16 cellular contexts compared by ENCODE assay signal in genomic region chr6:26404534-26404933, GRCh38. TPM values are rescaled to one million over a fixed set of nuclear protein-coding genes. Genes with fewer than 3 reads are reported as not detected.
DNase-seq lines count a peak whose midpoint lies in the region; ATAC-seq and TF ChIP-seq lines count a peak whose summit lies in the region.
"Had no signal": no experiment of that assay in that cellular context is flagged by ENCODE, and none has a peak within 500 bp of the region (broad histone marks: within the 10 kb centered on the region; RNA-seq: fewer than 3 reads in every experiment).

No MANE protein-coding gene starts in this region.

- H3K4me1 Mint-ChIP-seq in activated T-helper 1 cell treated with anti-CD3 and anti-CD28 coated beads, Interleukin-12 subunit alpha, Interleukin-12 subunit beta, Interleukin-2, Interleukin-4 antibody, amounts not matched to agents 30 ng/mL and 10 ng/mL and 1 ng/mL, durations not matched to agents 14 hours and 24 hours and 36 hours (ENCODE audit: low read depth), result peaks cover 69% of the 10 kb centered on the region
- peaks cover 72 to 74% of the 10 kb centered on the region in 2 donors for H3K4me1 Mint-ChIP-seq in natural killer cell

- H3K4me1 ChIP-seq in Loucy (ENCODE audit: insufficient read depth, low read length, poor library complexity, severe bottlenecking), result peaks cover 66% of the 10 kb centered on the region
- peaks cover 10% of the 10 kb centered on the region for H3K4me1 ChIP-seq in osteoblast (ENCODE audit: insufficient read depth, low read length)

- H3K27ac Mint-ChIP-seq in activated T-helper 1 cell treated with anti-CD3 and anti-CD28 coated beads, Interleukin-12 subunit alpha, Interleukin-12 subunit beta, Interleukin-2, Interleukin-4 antibody, amounts not matched to agents 30 ng/mL and 10 ng/mL and 1 ng/mL, durations not matched to agents 14 hours and 24 hours and 36 hours, result no peak overlapping the region
- H3K27ac Mint-ChIP-seq in natural killer cell, result peak overlapping the region; percentile 96 to 99

- H3K27me3 Mint-ChIP-seq in activated T-helper 1 cell treated with anti-CD3 and anti-CD28 coated beads, Interleukin-12 subunit alpha, Interleukin-12 subunit beta, Interleukin-2, Interleukin-4 antibody, amounts not matched to agents 30 ng/mL and 10 ng/mL and 1 ng/mL, durations not matched to agents 14 hours and 24 hours and 36 hours (ENCODE audit: insufficient read depth), result no peaks in the 10 kb centered on the region
- no peaks in the 10 kb centered on the region for H3K27me3 Mint-ChIP-seq in natural killer cell (ENCODE audit: low read depth in 2 of 2)

- H3K27me3 ChIP-seq in Loucy (ENCODE audit: insufficient read depth, low read length, poor library complexity, severe bottlenecking) (no peaks in the 10 kb centered on the region), osteoblast (ENCODE audit: insufficient read depth, low read length) (no peaks in the 10 kb centered on the region)
- H3K27me3 ChIP-seq: ascending aorta, pancreas had no signal

- ATAC-seq in natural killer cell (peak in 2 of 3 donors; percentile 42 to 48), GM18907 (IDR thresholded peaks at IDR 0.05; ENCODE audit: unreplicated experiment) (no peak)
- ATAC-seq: pancreas had no signal

- H3K79me2 ChIP-seq in Loucy (ENCODE audit: insufficient read depth, low read length) (peaks cover 24% of the 10 kb centered on the region), osteoblast (ENCODE audit: insufficient read depth, low read length) (no peaks in the 10 kb centered on the region)

- no peaks in the 10 kb centered on the region for H3K9me3 Mint-ChIP-seq in activated T-helper 1 cell treated with anti-CD3 and anti-CD28 coated beads, Interleukin-12 subunit alpha, Interleukin-12 subunit beta, Interleukin-2, Interleukin-4 antibody, amounts not matched to agents 30 ng/mL and 10 ng/mL and 1 ng/mL, durations not matched to agents 14 hours and 24 hours and 36 hours
- no peaks in the 10 kb centered on the region for H3K9me3 Mint-ChIP-seq in natural killer cell

- H3K9me2 ChIP-seq in Loucy (replicated peaks; ENCODE audit: low read depth, low read length), result no peaks in the 10 kb centered on the region

- peak overlapping the region; percentile 74 for H3K9ac ChIP-seq in Loucy (ENCODE audit: low read depth, low read length, poor library complexity, severe bottlenecking)

- peak overlapping the region; percentile 88 for H3K4me3 ChIP-seq in Loucy (ENCODE audit: low read length, poor library complexity, severe bottlenecking)
- H3K4me3 ChIP-seq in osteoblast (ENCODE audit: insufficient read depth, low read length), result no peak overlapping the region
- H3K4me3 ChIP-seq: ascending aorta, pancreas had no signal

- TF ChIP-seq CTCF in Loucy (conservative IDR thresholded peaks at IDR 0.05; ENCODE audit: low read length) (no peak), natural killer cell (IDR thresholded peaks at IDR 0.05) (no peak), osteoblast (IDR thresholded peaks at IDR 0.05; ENCODE audit: extremely low read depth, low read depth, low read length) (no peak)

- H3F3A ChIP-seq in Loucy (ENCODE audit: low read depth), result no peaks in the 10 kb centered on the region

- H3K9me3 ChIP-seq in Loucy (ENCODE audit: insufficient read depth, low read depth, low read length) (no peaks in the 10 kb centered on the region), osteoblast (ENCODE audit: low read depth, low read length) (no peaks in the 10 kb centered on the region)
- H3K9me3 ChIP-seq: ascending aorta, pancreas had no signal

- H4K20me1 ChIP-seq in Loucy (ENCODE audit: insufficient read depth, low read length, poor library complexity, severe bottlenecking) (no peaks in the 10 kb centered on the region), osteoblast (ENCODE audit: insufficient read depth, low read length) (no peaks in the 10 kb centered on the region)

- H3K4me3 Mint-ChIP-seq in activated T-helper 1 cell treated with anti-CD3 and anti-CD28 coated beads, Interleukin-12 subunit alpha, Interleukin-12 subunit beta, Interleukin-2, Interleukin-4 antibody, amounts not matched to agents 30 ng/mL and 10 ng/mL and 1 ng/mL, durations not matched to agents 14 hours and 24 hours and 36 hours, result peak overlapping the region; percentile 74
- peak overlapping the region; percentile 95 for H3K4me3 Mint-ChIP-seq in natural killer cell

- H3K4me2 ChIP-seq in Loucy (ENCODE audit: low read depth, low read length, poor library complexity, severe bottlenecking) (peak overlapping the region; percentile 75), osteoblast (ENCODE audit: insufficient read depth, low read length) (no peak overlapping the region)

- peak; percentile 22 to 41 for DNase-seq in NOMO-1 (lab: John Stamatoyannopoulos, UW; ENCODE audit: unreplicated experiment in 2 of 2)
- DNase-seq in NOMO-1 treated with dmso at 0.1 percent for 144 hours (lab: John Stamatoyannopoulos, UW; ENCODE audit: unreplicated experiment), result no peak
- no peak for DNase-seq in activated T-helper 1 cell treated with anti-CD3 and anti-CD28 coated beads, Interleukin-12 subunit alpha, Interleukin-12 subunit beta, Interleukin-2, Interleukin-4 antibody, amounts not matched to agents 30 ng/mL and 10 ng/mL and 1 ng/mL, durations not matched to agents 14 hours and 24 hours and 36 hours (ENCODE audit: low spot score)
- DNase-seq in natural killer cell, result no peak
- DNase-seq in osteoblast (ENCODE audit: insufficient read length, low spot score, missing footprints), result no peak
- DNase-seq in GM03348 (ENCODE audit: low spot score), result no peak
- DNase-seq: activated CD4-positive, CD25-positive, alpha-beta regulatory T cell treated with anti-CD3 and anti-CD28 coated beads, Interleukin-2, amount 50 U/mL, for 72 hours; DMS79 treated with DMSO at 0.1 percent for 48 hours; NCI-H1105; pancreas; stimulated activated CD4-positive, alpha-beta T cell treated with anti-CD3 and anti-CD28 coated beads, Interleukin-4, amount 100 ng/mL, for 24 hours; trophoblast cell had no signal

- H3K36me3 Mint-ChIP-seq in activated T-helper 1 cell treated with anti-CD3 and anti-CD28 coated beads, Interleukin-12 subunit alpha, Interleukin-12 subunit beta, Interleukin-2, Interleukin-4 antibody, amounts not matched to agents 30 ng/mL and 10 ng/mL and 1 ng/mL, durations not matched to agents 14 hours and 24 hours and 36 hours (ENCODE audit: low read depth), result peaks cover 42% of the 10 kb centered on the region
- H3K36me3 Mint-ChIP-seq in natural killer cell, result peaks cover 21% of the 10 kb centered on the region

- intact Hi-C loops in activated T-helper 1 cell treated with anti-CD3 and anti-CD28 coated beads, Interleukin-12 subunit alpha, Interleukin-12 subunit beta, Interleukin-2, Interleukin-4 antibody, amounts not matched to agents 30 ng/mL and 10 ng/mL and 1 ng/mL, durations not matched to agents 14 hours and 24 hours and 36 hours (cut with micrococcal nuclease), result loop anchor here (5.0 kb wide), 2 partner anchors 53 to 132 kb away; partner anchors contain the start of gene BTN2A1
- intact Hi-C loops in natural killer cell (cut with micrococcal nuclease), result loop anchor here (5.0 kb wide), 1 partner anchor 38 kb away; the partner anchor contains the start of gene BTN3A3

- H2AFZ ChIP-seq in Loucy (ENCODE audit: low read length), result no peak overlapping the region
- H2AFZ ChIP-seq in osteoblast (ENCODE audit: low read length), result no peak overlapping the region

- no peak overlapping the region for H3K27ac ChIP-seq in osteoblast (ENCODE audit: low read depth, low read length)
- H3K27ac ChIP-seq: 22Rv1, ascending aorta, pancreas had no signal

- H3K36me3 ChIP-seq in Loucy (ENCODE audit: insufficient read depth, low read length) (no peaks in the 10 kb centered on the region), osteoblast (ENCODE audit: insufficient read depth, low read length) (peaks cover 3% of the 10 kb centered on the region)
- H3K36me3 ChIP-seq: pancreas had no signal

RNA-seq across cellular contexts. Expression of gene BTN3A1, which starts 2.5 kb away (rescaled TPM):
- total RNA-seq in activated T-helper 1 cell treated with anti-CD3 and anti-CD28 coated beads, Interleukin-12 subunit alpha, Interleukin-12 subunit beta, Interleukin-2, Interleukin-4 antibody, amounts not matched to agents 30 ng/mL and 10 ng/mL and 1 ng/mL, durations not matched to agents 14 hours and 24 hours and 36 hours, result 28.2 and 30.6 TPM in 2 replicates
- 100 to 1,000 TPM; 285 to 373 (median 348) TPM for total RNA-seq in natural killer cell
- total RNA-seq in osteoblast, result 25.3 and 26.2 TPM in 2 replicates

RNA-seq across cellular contexts. Expression of gene BTN2A2, which starts 21.6 kb away (rescaled TPM):
- total RNA-seq in activated T-helper 1 cell treated with anti-CD3 and anti-CD28 coated beads, Interleukin-12 subunit alpha, Interleukin-12 subunit beta, Interleukin-2, Interleukin-4 antibody, amounts not matched to agents 30 ng/mL and 10 ng/mL and 1 ng/mL, durations not matched to agents 14 hours and 24 hours and 36 hours, result 21.7 and 25.4 TPM in 2 replicates
- total RNA-seq in natural killer cell (100 to 1,000 TPM in 1 of 3 donors, 10 to 100 TPM in 2; 72.2 to 104 (median 76.1) TPM), osteoblast (16.3 and 17.4 TPM in 2 replicates)

RNA-seq across cellular contexts. Expression of gene BTN3A3, which starts 35.8 kb away (rescaled TPM):
- 30.7 and 32.5 TPM in 2 replicates for total RNA-seq in activated T-helper 1 cell treated with anti-CD3 and anti-CD28 coated beads, Interleukin-12 subunit alpha, Interleukin-12 subunit beta, Interleukin-2, Interleukin-4 antibody, amounts not matched to agents 30 ng/mL and 10 ng/mL and 1 ng/mL, durations not matched to agents 14 hours and 24 hours and 36 hours
- total RNA-seq in natural killer cell (100 to 1,000 TPM in 2 of 3 donors, 10 to 100 TPM in 1; 88.1 to 154 (median 142) TPM), osteoblast (21.5 and 21.7 TPM in 2 replicates)

RNA-seq across cellular contexts. Expression of gene BTN3A2, which starts 39.5 kb away (rescaled TPM):
- 45.3 and 51.8 TPM in 2 replicates for total RNA-seq in activated T-helper 1 cell treated with anti-CD3 and anti-CD28 coated beads, Interleukin-12 subunit alpha, Interleukin-12 subunit beta, Interleukin-2, Interleukin-4 antibody, amounts not matched to agents 30 ng/mL and 10 ng/mL and 1 ng/mL, durations not matched to agents 14 hours and 24 hours and 36 hours
- total RNA-seq in natural killer cell (100 to 1,000 TPM; 174 to 260 (median 211) TPM), osteoblast (24.2 and 25.0 TPM in 2 replicates)

RNA-seq across cellular contexts. Expression of gene BTN2A1, which starts 53.2 kb away (rescaled TPM):
- 19.9 TPM in 2 replicates for total RNA-seq in activated T-helper 1 cell treated with anti-CD3 and anti-CD28 coated beads, Interleukin-12 subunit alpha, Interleukin-12 subunit beta, Interleukin-2, Interleukin-4 antibody, amounts not matched to agents 30 ng/mL and 10 ng/mL and 1 ng/mL, durations not matched to agents 14 hours and 24 hours and 36 hours
- total RNA-seq in natural killer cell (10 to 100 TPM; 33.8 to 51.2 (median 43.3) TPM), osteoblast (10.5 and 11.5 TPM in 2 replicates)

Comparison
In these comparisons a context has a peak if more than half of its experiments do, and no peak if none do; other contexts are left out.
1. DNase-seq: peak in NOMO-1 (2 of 2); none in NOMO-1 treated with dmso at 0.1 percent for 144 hours (single experiment), activated T-helper 1 cell treated with anti-CD3 and anti-CD28 coated beads, Interleukin-12 subunit alpha, Interleukin-12 subunit beta, Interleukin-2, Interleukin-4 antibody, amounts not matched to agents 30 ng/mL and 10 ng/mL and 1 ng/mL, durations not matched to agents 14 hours and 24 hours and 36 hours (single experiment), natural killer cell (single experiment), osteoblast (single experiment) and GM03348 (single experiment).